ENCODE assay signal across 23 cellular contexts in genomic region chr5:157379983-157380382, GRCh38.
DNase-seq lines count a peak whose midpoint lies in the region; ATAC-seq and TF ChIP-seq lines count a peak whose summit lies in the region.
"Had no signal": no experiment of that assay in that cellular context is flagged by ENCODE, and none has a peak within 500 bp of the region (broad histone marks: within the 10 kb centered on the region; RNA-seq: fewer than 3 reads in every experiment).

No MANE protein-coding gene starts in this region.

- no peak for DNase-seq in activated T-cell treated with anti-CD3 and anti-CD28 coated beads, Interleukin-2, amount 50 U/mL, for 72 hours
- no peak for DNase-seq in activated T-cell treated with anti-CD3 and anti-CD28 coated beads, Interleukin-2, amount 50 U/mL, for 4 hours
- DNase-seq in SK-N-DZ (ENCODE audit: low spot score) (peak; percentile 10), esophagus muscularis mucosa (ENCODE audit: extremely low spot score) (peak; percentile 29), progenitor cell of endocrine pancreas (ENCODE audit: low spot score, unreplicated experiment) (no peak), DMS153 (lab: John Stamatoyannopoulos, UW) (no peak), cerebellum (ENCODE audit: low spot score) (no peak), erythroblast (lab: John Stamatoyannopoulos, UW) (no peak)
- DNase-seq: activated CD4-positive, CD25-positive, alpha-beta regulatory T cell; brain microvascular endothelial cell; Calu3; colonic mucosa; gastrocnemius medialis; left lung; MM.1S; NCI-H1417; NCI-H2081 treated with DMSO at 0.1 percent for 48 hours; NCI-H446; OCI-M1; uterus had no signal

- intact Hi-C loops in esophagus muscularis mucosa (cut with DNase I): no loop called here

- no peaks in the 10 kb centered on the region for H3K27me3 Mint-ChIP-seq in activated T-cell treated with anti-CD3 and anti-CD28 coated beads, Interleukin-2, amount 50 U/mL, for 72 hours (ENCODE audit: low read depth)
- H3K27me3 Mint-ChIP-seq in activated T-cell treated with anti-CD3 and anti-CD28 coated beads, Interleukin-2, amount 50 U/mL, for 4 hours (ENCODE audit: low read depth): no peaks in the 10 kb centered on the region
- no peaks in the 10 kb centered on the region for H3K27me3 Mint-ChIP-seq in progenitor cell of endocrine pancreas

- H3K4me3 Mint-ChIP-seq in activated T-cell treated with anti-CD3 and anti-CD28 coated beads, Interleukin-2, amount 50 U/mL, for 72 hours: no peak overlapping the region
- H3K4me3 Mint-ChIP-seq in activated T-cell treated with anti-CD3 and anti-CD28 coated beads, Interleukin-2, amount 50 U/mL, for 4 hours: no peak overlapping the region
- H3K4me3 Mint-ChIP-seq in progenitor cell of endocrine pancreas (ENCODE audit: low read depth): no peak overlapping the region

- peaks cover 0 to 6% (median 0%) of the 10 kb centered on the region in 4 donors for H3K36me3 ChIP-seq in esophagus muscularis mucosa
- H3K36me3 ChIP-seq: brain microvascular endothelial cell, colonic mucosa, gastrocnemius medialis, suprapubic skin, uterus had no signal

- H3K9me3 Mint-ChIP-seq in activated T-cell treated with anti-CD3 and anti-CD28 coated beads, Interleukin-2, amount 50 U/mL, for 72 hours: no peaks in the 10 kb centered on the region
- H3K9me3 Mint-ChIP-seq in activated T-cell treated with anti-CD3 and anti-CD28 coated beads, Interleukin-2, amount 50 U/mL, for 4 hours: no peaks in the 10 kb centered on the region
- H3K9me3 Mint-ChIP-seq in progenitor cell of endocrine pancreas (ENCODE audit: low read depth): no peaks in the 10 kb centered on the region

- peaks cover 3 to 63% (median 39%) of the 10 kb centered on the region in 4 donors for H3K4me1 ChIP-seq in esophagus muscularis mucosa
- H3K4me1 ChIP-seq: BLaER1 treated with 17β-estradiol and CSF1 and Interleukin-3, amounts not matched to agents 10 nM and 100 nM; colonic mucosa; left lung; suprapubic skin had no signal

- TF ChIP-seq POLR2A in esophagus muscularis mucosa (IDR thresholded peaks at IDR 0.05; ENCODE audit: low read depth) (no peak), erythroblast (IDR thresholded peaks at IDR 0.05; ENCODE audit: low read length) (no peak)

- no peak for TF ChIP-seq CTCF in esophagus muscularis mucosa (IDR thresholded peaks at IDR 0.05)
- no peak for TF ChIP-seq CTCF in progenitor cell of endocrine pancreas (IDR thresholded peaks at IDR 0.05; ENCODE audit: unreplicated experiment)

- H3K4me3 ChIP-seq in esophagus muscularis mucosa: no peak overlapping the region
- H3K4me3 ChIP-seq: BLaER1 treated with 17β-estradiol and CSF1 and Interleukin-3, amounts not matched to agents 10 nM and 100 nM; colonic mucosa; gastrocnemius medialis; hepatocyte; left lung; suprapubic skin; uterus had no signal

- WGBS in esophagus muscularis mucosa: 96% methylated on average over 3 of the region's 3 CpGs

- peak overlapping the region; percentile 27 for H3K27ac Mint-ChIP-seq in activated T-cell treated with anti-CD3 and anti-CD28 coated beads, Interleukin-2, amount 50 U/mL, for 72 hours
- H3K27ac Mint-ChIP-seq in progenitor cell of endocrine pancreas: peak overlapping the region; percentile 63

- peaks cover 21% of the 10 kb centered on the region for H3K4me1 Mint-ChIP-seq in activated T-cell treated with anti-CD3 and anti-CD28 coated beads, Interleukin-2, amount 50 U/mL, for 72 hours (ENCODE audit: low read depth)
- peaks cover 14% of the 10 kb centered on the region for H3K4me1 Mint-ChIP-seq in activated T-cell treated with anti-CD3 and anti-CD28 coated beads, Interleukin-2, amount 50 U/mL, for 4 hours (ENCODE audit: low read depth)
- H3K4me1 Mint-ChIP-seq in progenitor cell of endocrine pancreas (ENCODE audit: low read depth): no peaks in the 10 kb centered on the region

- H3K27me3 ChIP-seq in esophagus muscularis mucosa: no peaks in the 10 kb centered on the region
- H3K27me3 ChIP-seq: BLaER1 treated with 17β-estradiol and CSF1 and Interleukin-3, amounts not matched to agents 10 nM and 100 nM; brain microvascular endothelial cell; colonic mucosa; gastrocnemius medialis; hepatocyte; left lung; suprapubic skin; uterus had no signal

- no peaks in the 10 kb centered on the region for H3K9me3 ChIP-seq in esophagus muscularis mucosa
- H3K9me3 ChIP-seq: BLaER1 treated with 17β-estradiol and CSF1 and Interleukin-3, amounts not matched to agents 10 nM and 100 nM; colonic mucosa; gastrocnemius medialis; left lung; suprapubic skin; uterus had no signal

- peaks cover 18 to 45% of the 10 kb centered on the region in 2 donors for H3K36me3 Mint-ChIP-seq in activated T-cell treated with anti-CD3 and anti-CD28 coated beads, Interleukin-2, amount 50 U/mL, for 72 hours (ENCODE audit: insufficient read depth in 2 of 2)
- H3K36me3 Mint-ChIP-seq in activated T-cell treated with anti-CD3 and anti-CD28 coated beads, Interleukin-2, amount 50 U/mL, for 4 hours (ENCODE audit: insufficient read depth): peaks cover 52% of the 10 kb centered on the region
- peaks cover 13% of the 10 kb centered on the region for H3K36me3 Mint-ChIP-seq in progenitor cell of endocrine pancreas (ENCODE audit: insufficient read depth)

- peak overlapping the region; percentile 11 to 92 (median 88) for H3K27ac ChIP-seq in esophagus muscularis mucosa (replicated peaks in 1 of 4)
- H3K27ac ChIP-seq: BLaER1 treated with 17β-estradiol and CSF1 and Interleukin-3, amounts not matched to agents 10 nM and 100 nM; brain microvascular endothelial cell; colonic mucosa; gastrocnemius medialis; hepatocyte; left lung; suprapubic skin; uterus had no signal

- no peak for TF ChIP-seq EP300 in esophagus muscularis mucosa (IDR thresholded peaks at IDR 0.05)

- ATAC-seq in activated T-cell treated with anti-CD3 and anti-CD28 coated beads, Interleukin-2, amount 50 U/mL, for 72 hours (replicated peaks in 1 of 2): no peak
- ATAC-seq in activated T-cell treated with anti-CD3 and anti-CD28 coated beads, Interleukin-2, amount 50 U/mL, for 4 hours: no peak
- ATAC-seq: gastrocnemius medialis, left lung had no signal

Comparison
In these comparisons a context has a peak if more than half of its experiments do, and no peak if none do; other contexts are left out.
1. DNase-seq: peak in SK-N-DZ (single experiment) and esophagus muscularis mucosa (single experiment); none in activated T-cell treated with anti-CD3 and anti-CD28 coated beads, Interleukin-2, amount 50 U/mL, for 72 hours (0 of 2), activated T-cell treated with anti-CD3 and anti-CD28 coated beads, Interleukin-2, amount 50 U/mL, for 4 hours (single experiment), progenitor cell of endocrine pancreas (single experiment), DMS153 (single experiment), cerebellum (single experiment) and erythroblast (0 of 2).